In the genomic region with DNA sequence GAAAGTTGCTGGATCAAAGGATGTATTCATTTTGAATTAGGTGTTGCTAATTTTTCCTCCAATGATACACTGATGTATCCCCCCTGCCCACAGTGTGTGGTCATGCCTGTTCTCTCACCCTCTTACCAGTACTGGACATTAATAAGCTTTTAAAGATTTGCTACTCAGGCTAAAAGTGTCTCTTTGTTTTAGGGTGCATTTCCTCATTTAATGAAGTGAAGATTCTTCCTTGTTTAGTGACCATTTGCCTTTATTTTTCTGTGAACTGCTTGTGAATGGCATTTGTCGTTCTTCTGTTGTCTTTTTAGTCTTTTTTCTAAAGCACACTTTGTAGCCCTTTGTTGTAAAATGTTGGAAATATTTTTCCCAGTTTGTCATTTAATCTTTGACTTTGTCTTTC, we compare ENCODE assay signal across 10 cellular contexts. TPM values are rescaled to one million over a fixed set of nuclear protein-coding genes. Genes with fewer than 3 reads are reported as not detected.
DNase-seq lines count a peak whose midpoint lies in the region; ATAC-seq, FAIRE-seq and TF ChIP-seq lines count a peak whose summit lies in the region.
"Had no signal": no experiment of that assay in that cellular context is flagged by ENCODE, and none has a peak within 500 bp of the region (broad histone marks: within the 10 kb centered on the region; RNA-seq: fewer than 3 reads in every experiment).

No MANE protein-coding gene starts in this region.

- H3K4me2 ChIP-seq in HepG2 (ENCODE audit: low read depth, low read length): peak overlapping the region; percentile 88

- H3K9ac ChIP-seq in HepG2 (ENCODE audit: insufficient read depth, low read depth, low read length): peak overlapping the region; percentile 96; the same call in 1 of the 2 replicates

- no peak for TF ChIP-seq CTCF in HepG2 (CRISPR knock-in tag; IDR thresholded peaks at IDR 0.05)
- TF ChIP-seq CTCF in right lobe of liver (IDR thresholded peaks at IDR 0.05): no peak
- TF ChIP-seq CTCF in astrocyte of the cerebellum (IDR thresholded peaks at IDR 0.05; ENCODE audit: low read depth, low read length, missing control alignments): no peak
- TF ChIP-seq CTCF in sigmoid colon (IDR thresholded peaks at IDR 0.05): no peak

- peaks cover 25% of the 10 kb centered on the region for H3K4me1 Mint-ChIP-seq in memory B cell

- H3K27me3 ChIP-seq in HepG2 (ENCODE audit: control insufficient read depth in 1 of 2, insufficient read depth in 2 of 2, low read length in 2 of 2) (peaks cover 0 to 5% of the 10 kb centered on the region in 2 experiments; a peak in 1 of 5 replicates), right lobe of liver (no peaks in the 10 kb centered on the region), sigmoid colon (no peaks in the 10 kb centered on the region)

- no TSS peak for BruUV-seq in HepG2 (replicated peaks; lab: Mats Ljungman, UMichigan)

- FAIRE-seq in HepG2 (lab: Jason Lieb, UNC): no peak

- CTCF ChIA-PET in HepG2 (lab: Yijun Ruan, JAX; ENCODE audit: low intra/inter-chr PET ratio, low total read pairs): no interaction called here

- TF ChIP-seq POLR2A in HepG2 (IDR thresholded peaks at IDR 0.05; ENCODE audit: insufficient read depth in 1 of 2, low read depth in 2 of 2, low read length in 2 of 2): no peak
- TF ChIP-seq POLR2A in right lobe of liver (IDR thresholded peaks at IDR 0.05): no peak
- no peak for TF ChIP-seq POLR2A in sigmoid colon (IDR thresholded peaks at IDR 0.05)

- no peak for TF ChIP-seq RAD21 in HepG2 (CRISPR knock-in tag; IDR thresholded peaks at IDR 0.05)

- no peaks in the 10 kb centered on the region for H3K9me3 Mint-ChIP-seq in memory B cell

- H3K4me3 ChIP-seq in HepG2 (replicated peaks in 1 of 3; ENCODE audit: insufficient read depth in 1 of 3, low read depth in 2 of 3, low read length in 3 of 3) (peak overlapping the region; percentile 8 to 96 (median 78); a peak in 3 of 6 replicates), right lobe of liver (peak overlapping the region in 1 of 3 donors; percentile 86), astrocyte of the cerebellum (ENCODE audit: low read depth, low read length) (peak overlapping the region; percentile 81), sigmoid colon (no peak overlapping the region)
- H3K4me3 ChIP-seq: psoas muscle had no signal

- ATAC-seq in HepG2 (no peak), right lobe of liver (no peak), memory B cell (ENCODE audit: low read depth) (no peak), GM21381 (IDR thresholded peaks at IDR 0.05; ENCODE audit: unreplicated experiment) (no peak), GM21526 (IDR thresholded peaks at IDR 0.05; ENCODE audit: low FRiP score, unreplicated experiment) (no peak)
- ATAC-seq: psoas muscle had no signal

- H3K79me2 ChIP-seq in HepG2 (ENCODE audit: insufficient read depth, low read length): peaks cover 100% of the 10 kb centered on the region

- H3K27ac Mint-ChIP-seq in memory B cell: peak overlapping the region; percentile 61

- no peak overlapping the region for H3K27ac ChIP-seq in HepG2 (ENCODE audit: extremely low read length, insufficient read depth, low read length)
- H3K27ac ChIP-seq in right lobe of liver: peak overlapping the region in 1 of 3 donors; percentile 98
- no peak overlapping the region for H3K27ac ChIP-seq in sigmoid colon
- H3K27ac ChIP-seq: psoas muscle had no signal

- DNase-seq in HepG2 (ENCODE audit: low spot score) (no peak), right lobe of liver (no peak), astrocyte of the cerebellum (ENCODE audit: low read depth) (no peak), memory B cell (ENCODE audit: low spot score in 2 of 2) (no peak), NCI-H1105 treated with DMSO at 0.1 percent for 48 hours (lab: John Stamatoyannopoulos, UW) (no peak), sigmoid colon (no peak)
- DNase-seq: NCI-H2081 treated with DMSO at 0.1 percent for 48 hours, psoas muscle had no signal

- intact Hi-C loops in HepG2 (cut with micrococcal nuclease; ENCODE audit: unreplicated experiment): no loop called here
- intact Hi-C loops in right lobe of liver (cut with DNase I): no loop called here
- intact Hi-C loops in sigmoid colon (cut with DNase I): no loop called here

- H3K9me3 ChIP-seq in HepG2 (ENCODE audit: low read length): no peaks in the 10 kb centered on the region
- no peaks in the 10 kb centered on the region for H3K9me3 ChIP-seq in right lobe of liver
- H3K9me3 ChIP-seq in sigmoid colon: no peaks in the 10 kb centered on the region
- H3K9me3 ChIP-seq: psoas muscle had no signal

- POLR2A ChIA-PET in HepG2 (lab: Yijun Ruan, JAX): interaction anchor here (0.6 kb wide), 1 partner anchor 132 kb away, joined by 3 read pairs; no protein-coding TSS in a partner anchor

- no peak overlapping the region for H3K4me3 Mint-ChIP-seq in memory B cell

- peaks cover 0 to 51% of the 10 kb centered on the region in 2 experiments for H3K36me3 ChIP-seq in HepG2 (replicated peaks in 1 of 2; ENCODE audit: control insufficient read depth in 1 of 2, insufficient read depth in 2 of 2, low read length in 2 of 2)
- H3K36me3 ChIP-seq in right lobe of liver: peaks cover 0 to 40% (median 0%) of the 10 kb centered on the region in 4 donors
- peaks cover 0 to 16% (median 0%) of the 10 kb centered on the region in 4 donors for H3K36me3 ChIP-seq in sigmoid colon

- no peak for TF ChIP-seq EP300 in HepG2 (IDR thresholded peaks at IDR 0.05; ENCODE audit: low read depth in 2 of 2, low read length in 2 of 2)
- TF ChIP-seq EP300 in HepG2 (CRISPR knock-in tag; IDR thresholded peaks at IDR 0.05; ENCODE audit: borderline replicate concordance): no peak
- no peak for TF ChIP-seq EP300 in sigmoid colon (IDR thresholded peaks at IDR 0.05)

- in situ Hi-C loops in HepG2 (cut with HindIII; ENCODE audit: extremely low pct_ligation_motif_present, low pct_unique_long_range_greater_than_20kb): no loop called here
- in situ Hi-C loops in astrocyte of the cerebellum (cut with HindIII; ENCODE audit: low sequenced_read_pairs): no loop called here

- H3K36me3 Mint-ChIP-seq in memory B cell: peaks cover 22% of the 10 kb centered on the region

- no peak overlapping the region for H2AFZ ChIP-seq in HepG2 (ENCODE audit: low read length)

- H3K4me1 ChIP-seq in HepG2 (ENCODE audit: insufficient read depth, low read length) (peaks cover 69% of the 10 kb centered on the region), right lobe of liver (peaks cover 0 to 53% (median 13%) of the 10 kb centered on the region in 4 donors), sigmoid colon (peaks cover 4 to 13% (median 12%) of the 10 kb centered on the region in 4 donors)

- no peaks in the 10 kb centered on the region for H3K27me3 Mint-ChIP-seq in memory B cell

- 26% methylated on average over 1 of the region's 1 CpG for WGBS in HepG2 (ENCODE audit: low lambda C conversion rate)
- 18% methylated on average over 1 of the region's 1 CpG for WGBS in right lobe of liver (ENCODE audit: insufficient coverage, low coverage, low lambda C conversion rate, missing lambda C conversion rate)
- 56 to 75% methylated on average over 1 of the region's 1 CpG for WGBS in sigmoid colon, 2 donors

- H4K20me1 ChIP-seq in HepG2 (ENCODE audit: insufficient read depth, low read length): peaks cover 89% of the 10 kb centered on the region

RNA-seq across cellular contexts. Expression of a gene that starts 5.0 kb away (rescaled TPM):
- total RNA-seq in HepG2 (2016; rRNA removed; fragmentation: Illumina TruSeq; extraction: Trizol) (135 and 216 TPM in 2 replicates), right lobe of liver (100 to 1,000 TPM in 4 of 6 experiments, 10 to 100 TPM in 2; 81.8 to 368 (median 122) TPM), sigmoid colon (10 to 100 TPM; 13.6 to 26.8 (median 17.1) TPM)
- 56.7 and 57.3 TPM in 2 replicates for total RNA-seq in HepG2 (2016; cell fraction: cytosol; rRNA removed; fragmentation: Illumina TruSeq; extraction: Trizol; ENCODE audit: low read depth)
- 150 and 216 TPM in 2 replicates for total RNA-seq in HepG2 (2016; cell fraction: insoluble cytoplasmic fraction; rRNA removed; fragmentation: Illumina TruSeq; extraction: Trizol)
- 135 and 158 TPM in 2 replicates for total RNA-seq in HepG2 (2016; cell fraction: membrane; rRNA removed; fragmentation: Illumina TruSeq; extraction: Trizol)
- total RNA-seq in HepG2 (2016; cell fraction: nucleus; rRNA removed; fragmentation: Illumina TruSeq; extraction: Trizol): 178 and 218 TPM in 2 replicates
- polyA plus RNA-seq in HepG2 (2011; rRNA removed) (98.1 and 138 TPM in 2 replicates), sigmoid colon (100 to 1,000 TPM in 1 of 3 donors, 10 to 100 TPM in 2; 28.2 to 114 (median 42.8) TPM)
- polyA plus RNA-seq in HepG2 (2011; cell fraction: cytosol; rRNA removed): 48.1 and 138 TPM in 2 replicates
- polyA plus RNA-seq in HepG2 (2011; cell fraction: nucleus; rRNA removed): 17.9 and 54.3 TPM in 2 replicates
- polyA plus RNA-seq in HepG2 (2012): 175 and 202 TPM in 2 replicates
- polyA plus RNA-seq in HepG2 (2016; cell fraction: cytosol; fragmentation: Illumina TruSeq; extraction: Trizol; ENCODE audit: low read depth): 23.5 and 27.9 TPM in 2 replicates
- polyA plus RNA-seq in HepG2 (2016; cell fraction: insoluble cytoplasmic fraction; fragmentation: Illumina TruSeq; extraction: Trizol; ENCODE audit: low read depth): 109 and 119 TPM in 2 replicates
- polyA plus RNA-seq in HepG2 (2016; cell fraction: membrane; fragmentation: Illumina TruSeq; extraction: Trizol; ENCODE audit: low read depth): 58.7 and 63.0 TPM in 2 replicates
- polyA plus RNA-seq in HepG2 (2016; cell fraction: nucleus; fragmentation: Illumina TruSeq; extraction: Trizol; ENCODE audit: insufficient read depth, low read depth): 234 and 249 TPM in 2 replicates
- polyA minus RNA-seq in HepG2 (2011; rRNA and poly(A)+ RNA removed; ENCODE audit: low replicate concordance): 11.4 and 32.9 TPM in 2 replicates
- polyA minus RNA-seq in HepG2 (2011; cell fraction: cytosol; rRNA and poly(A)+ RNA removed): 61.6 and 109 TPM in 2 replicates
- 48.5 and 106 TPM in 2 replicates for polyA minus RNA-seq in HepG2 (2011; cell fraction: nucleus; rRNA and poly(A)+ RNA removed)

RNA-seq across cellular contexts. Expression of a gene that starts 46.3 kb away (rescaled TPM):
- 94.9 and 268 TPM in 2 replicates for total RNA-seq in HepG2 (2016; rRNA removed; fragmentation: Illumina TruSeq; extraction: Trizol)
- total RNA-seq in HepG2 (2016; cell fraction: cytosol; rRNA removed; fragmentation: Illumina TruSeq; extraction: Trizol; ENCODE audit: low read depth): 17.2 and 19.0 TPM in 2 replicates
- 102 and 257 TPM in 2 replicates for total RNA-seq in HepG2 (2016; cell fraction: insoluble cytoplasmic fraction; rRNA removed; fragmentation: Illumina TruSeq; extraction: Trizol)
- total RNA-seq in HepG2 (2016; cell fraction: membrane; rRNA removed; fragmentation: Illumina TruSeq; extraction: Trizol): 37.6 and 40.7 TPM in 2 replicates
- 175 and 228 TPM in 2 replicates for total RNA-seq in HepG2 (2016; cell fraction: nucleus; rRNA removed; fragmentation: Illumina TruSeq; extraction: Trizol)
- 852 and 1,053 TPM in 2 replicates for polyA plus RNA-seq in HepG2 (2011; rRNA removed)
- polyA plus RNA-seq in HepG2 (2011; cell fraction: cytosol; rRNA removed): 598 and 914 TPM in 2 replicates
- 191 and 279 TPM in 2 replicates for polyA plus RNA-seq in HepG2 (2011; cell fraction: nucleus; rRNA removed)
- 606 and 622 TPM in 2 replicates for polyA plus RNA-seq in HepG2 (2012)
- polyA plus RNA-seq in HepG2 (2016; cell fraction: cytosol; fragmentation: Illumina TruSeq; extraction: Trizol; ENCODE audit: low read depth): 16.7 and 17.9 TPM in 2 replicates
- 101 and 110 TPM in 2 replicates for polyA plus RNA-seq in HepG2 (2016; cell fraction: insoluble cytoplasmic fraction; fragmentation: Illumina TruSeq; extraction: Trizol; ENCODE audit: low read depth)
- polyA plus RNA-seq in HepG2 (2016; cell fraction: membrane; fragmentation: Illumina TruSeq; extraction: Trizol; ENCODE audit: low read depth): 27.8 and 29.5 TPM in 2 replicates
- polyA plus RNA-seq in HepG2 (2016; cell fraction: nucleus; fragmentation: Illumina TruSeq; extraction: Trizol; ENCODE audit: insufficient read depth, low read depth): 265 and 300 TPM in 2 replicates
- 2.0 and 450 TPM in 2 replicates for polyA minus RNA-seq in HepG2 (2011; rRNA and poly(A)+ RNA removed; ENCODE audit: low replicate concordance)
- polyA minus RNA-seq in HepG2 (2011; cell fraction: cytosol; rRNA and poly(A)+ RNA removed): 399 and 680 TPM in 2 replicates
- polyA minus RNA-seq in HepG2 (2011; cell fraction: nucleus; rRNA and poly(A)+ RNA removed): 122 and 224 TPM in 2 replicates
- total RNA-seq in right lobe of liver: 10 to 100 TPM in 2 of 6 experiments, 1 to 10 TPM in 4; 4.2 to 17.3 (median 9.4) TPM
- 10 to 100 TPM; 31.8 to 64.5 (median 48.2) TPM for total RNA-seq in sigmoid colon
- polyA plus RNA-seq in sigmoid colon: 10 to 100 TPM in 1 of 3 donors, 1 to 10 TPM in 2; 5.4 to 22.7 (median 5.5) TPM

Comparison
In these comparisons a context has a peak if more than half of its experiments do, and no peak if none do; other contexts are left out.
1. H3K4me3 ChIP-seq: peak in HepG2 (3 of 3) and astrocyte of the cerebellum (single experiment); none in sigmoid colon (0 of 4).